Comparison of ENCODE assay signal across 8 cellular contexts in genomic region chr3:72446406-72447058, GRCh38. TPM values are rescaled to one million over a fixed set of nuclear protein-coding genes. Genes with fewer than 3 reads are reported as not detected.
A peak's percentile ranks its signal among the peaks of the same experiment; 100 is the strongest.
DNase-seq lines count a peak whose midpoint lies in the region; ATAC-seq and TF ChIP-seq lines count a peak whose summit lies in the region.

Gene RYBP (minus strand): TSS chr3:72446621.

- H3K36me3 ChIP-seq in BLaER1 (no peaks in the 10 kb centered on the region), colonic mucosa (no peaks in the 10 kb centered on the region), lung (ENCODE audit: control insufficient read depth in 2 of 2, insufficient read depth in 2 of 2, low read length in 2 of 2) (no peaks in the 10 kb centered on the region), subcutaneous abdominal adipose tissue (ENCODE audit: control insufficient read depth in 5 of 5, insufficient read depth in 5 of 5, low read length in 5 of 5) (no peaks in the 10 kb centered on the region)

- no peaks in the 10 kb centered on the region for H3K27me3 ChIP-seq in BLaER1
- no peaks in the 10 kb centered on the region for H3K27me3 ChIP-seq in colonic mucosa
- H3K27me3 ChIP-seq in lung (ENCODE audit: control insufficient read depth, insufficient read depth) = no peaks in the 10 kb centered on the region
- H3K27me3 ChIP-seq in subcutaneous abdominal adipose tissue (ENCODE audit: control insufficient read depth in 5 of 5, insufficient read depth in 4 of 5, low read length in 5 of 5) = peaks cover 0 to 2% (median 0%) of the 10 kb centered on the region in 5 donors

- WGBS in lung, 2 donors = 1% methylated on average over 39 to 43 of the region's 45 CpGs

- ATAC-seq in GM19328 (IDR thresholded peaks at IDR 0.05; ENCODE audit: unreplicated experiment) = peak; percentile 23
- peak; percentile 42 for ATAC-seq in HG03354 (IDR thresholded peaks at IDR 0.05; ENCODE audit: poor library complexity, severe bottlenecking, unreplicated experiment)
- ATAC-seq in lung (ENCODE audit: insufficient read depth, low FRiP score) = peak; percentile 27

- H3K9me3 ChIP-seq in BLaER1 = no peaks in the 10 kb centered on the region
- H3K9me3 ChIP-seq in colonic mucosa = no peaks in the 10 kb centered on the region
- H3K9me3 ChIP-seq in lung (ENCODE audit: control insufficient read depth in 2 of 2, insufficient read depth in 1 of 2, low read length in 1 of 2) = no peaks in the 10 kb centered on the region
- peaks cover 0 to 4% (median 0%) of the 10 kb centered on the region in 5 donors for H3K9me3 ChIP-seq in subcutaneous abdominal adipose tissue (ENCODE audit: control insufficient read depth in 5 of 5, low read length in 5 of 5)

- peak in 3 of 5 donors; percentile 17 to 41 (median 31) for DNase-seq in T-helper 1 cell
- DNase-seq in colonic mucosa = no peak
- DNase-seq in lung (ENCODE audit: low spot score) = peak; percentile 59
- DNase-seq in T1000 (lab: John Stamatoyannopoulos, UW) = no peak

- peaks cover 42% of the 10 kb centered on the region for H3K4me1 ChIP-seq in BLaER1
- peaks cover 15% of the 10 kb centered on the region for H3K4me1 ChIP-seq in colonic mucosa
- H3K4me1 ChIP-seq in lung (ENCODE audit: control insufficient read depth in 2 of 2, insufficient read depth in 2 of 2, low read length in 2 of 2) = peaks cover 4 to 6% of the 10 kb centered on the region in 2 donors
- H3K4me1 ChIP-seq in subcutaneous abdominal adipose tissue (ENCODE audit: control insufficient read depth in 5 of 5, insufficient read depth in 5 of 5, low read length in 5 of 5) = peaks cover 0 to 29% (median 26%) of the 10 kb centered on the region in 5 donors

- TF ChIP-seq CTCF in colonic mucosa (IDR thresholded peaks at IDR 0.05) = no peak
- TF ChIP-seq CTCF in lung (IDR thresholded peaks at IDR 0.05; ENCODE audit: control extremely low read depth, extremely low read depth) = no peak

- H3K4me2 ChIP-seq in BLaER1 = peak within 1 kb of the TSS; percentile 88

- H3K4me3 ChIP-seq in BLaER1 = peak within 1 kb of the TSS; percentile 86
- H3K4me3 ChIP-seq in colonic mucosa = peak within 1 kb of the TSS; percentile 70
- peak within 1 kb of the TSS; percentile 95 for H3K4me3 ChIP-seq in lung
- peak within 1 kb of the TSS; percentile 91 to 98 (median 96) for H3K4me3 ChIP-seq in subcutaneous abdominal adipose tissue (ENCODE audit: low read depth in 1 of 5, low read length in 5 of 5)

- H4K20me1 ChIP-seq in BLaER1 = peaks cover 52% of the 10 kb centered on the region

- H3K27ac ChIP-seq in BLaER1 (peak within 1 kb of the TSS; percentile 81), colonic mucosa (peak within 1 kb of the TSS; percentile 88), lung (ENCODE audit: low read depth in 1 of 2, low read length in 1 of 2) (peak within 1 kb of the TSS; percentile 89 to 94), subcutaneous abdominal adipose tissue (ENCODE audit: low read depth, low read length) (peak within 1 kb of the TSS; percentile 80)

- peak within 1 kb of the TSS; percentile 89 for H3K9ac ChIP-seq in BLaER1
- peak within 1 kb of the TSS; percentile 82 to 93 for H3K9ac ChIP-seq in colonic mucosa (ENCODE audit: low read depth in 2 of 2, low read length in 2 of 2)
- peak within 1 kb of the TSS; percentile 74 to 95 (median 92) for H3K9ac ChIP-seq in subcutaneous abdominal adipose tissue (ENCODE audit: low read length in 5 of 5)

- intact Hi-C loops in colonic mucosa (cut with DNase I) = no loop called here

RNA-seq across cellular contexts. Expression of gene RYBP, which starts in this region (rescaled TPM):
- total RNA-seq in colonic mucosa = 10 to 100 TPM; 13.0 to 24.7 TPM
- 10 to 100 TPM; 16.5 to 38.6 TPM for total RNA-seq in lung
- polyA plus RNA-seq in lung = 10 to 100 TPM in 1 of 2 donors, 1 to 10 TPM in 1; 9.6 to 11.7 TPM

Comparison
In these comparisons a context has a peak if more than half of its experiments do, and no peak if none do; other contexts are left out.
1. DNase-seq: peak in T-helper 1 cell (3 of 5) and lung (single experiment); none in colonic mucosa (single experiment) and T1000 (single experiment).
2. Peak in every context shown above with its lines, with median percentiles within 50 percentile points of each other: H3K27ac ChIP-seq, H3K4me3 ChIP-seq, H3K9ac ChIP-seq and ATAC-seq.